In genomic region chr5:149679876-149680809, GRCh38 we compare ENCODE assay signal across 10 cellular contexts. TPM values are rescaled to one million over a fixed set of nuclear protein-coding genes. Genes with fewer than 3 reads are reported as not detected.
A peak's percentile ranks its signal among the peaks of the same experiment; 100 is the strongest.
DNase-seq lines count a peak whose midpoint lies in the region; ATAC-seq, FAIRE-seq and TF ChIP-seq lines count a peak whose summit lies in the region.
"Had no signal": no experiment of that assay in that cellular context is flagged by ENCODE, and none has a peak within 500 bp of the region (broad histone marks: within the 10 kb centered on the region; RNA-seq: fewer than 3 reads in every experiment).

No MANE protein-coding gene starts in this region.

- H3K9ac ChIP-seq in OCI-LY3 (ENCODE audit: low read length), result peak overlapping the region; percentile 28; the same call in 1 of the 2 replicates
- H3K9ac ChIP-seq: KMS-11 had no signal

- peak overlapping the region; percentile 67 for H3K4me2 ChIP-seq in OCI-LY3 (ENCODE audit: low read length)
- H3K4me2 ChIP-seq: KMS-11 had no signal

- H4K20me1 ChIP-seq in OCI-LY3 (ENCODE audit: insufficient read depth, low read length), result no peaks in the 10 kb centered on the region

- DNase-seq in spleen, result no peak
- DNase-seq in HTR-8/SVneo (ENCODE audit: insufficient read length, low spot score), result no peak
- DNase-seq in NK-92 (lab: John Stamatoyannopoulos, UW; ENCODE audit: unreplicated experiment), result no peak
- no peak for DNase-seq in iPS-NIHi7 (ENCODE audit: extremely low spot score)

- intact Hi-C loops in spleen (cut with DNase I; ENCODE audit: low total_unique reads), result no loop called here

- H3K4me1 ChIP-seq in OCI-LY3 (ENCODE audit: low read length) (peaks cover 37% of the 10 kb centered on the region), spleen (peaks cover 9 to 81% (median 30%) of the 10 kb centered on the region in 6 donors)
- H3K4me1 ChIP-seq: tibial artery had no signal

- no peaks in the 10 kb centered on the region for H3K9me3 ChIP-seq in OCI-LY3 (ENCODE audit: insufficient read depth, low read length)
- no peaks in the 10 kb centered on the region for H3K9me3 ChIP-seq in spleen
- H3K9me3 ChIP-seq: tibial artery had no signal

- no peaks in the 10 kb centered on the region; the same call in 1 of the 2 replicates for H3K27me3 ChIP-seq in OCI-LY3 (ENCODE audit: low read depth, low read length)
- no peaks in the 10 kb centered on the region for H3K27me3 ChIP-seq in spleen (replicated peaks in 1 of 7)

- ATAC-seq in GM19324 (IDR thresholded peaks at IDR 0.05; ENCODE audit: low FRiP score, unreplicated experiment), result peak; percentile 28
- ATAC-seq in HG02943 (IDR thresholded peaks at IDR 0.05; ENCODE audit: low read depth, unreplicated experiment), result peak; percentile 50

- H3K4me3 ChIP-seq in OCI-LY3 (ENCODE audit: low read length) (peak overlapping the region; percentile 13), spleen (peak overlapping the region in 1 of 8 donors; percentile 17)
- H3K4me3 ChIP-seq: tibial artery had no signal

- no peak overlapping the region for H2AFZ ChIP-seq in OCI-LY3 (ENCODE audit: low read depth, low read length)

- H3K79me2 ChIP-seq in OCI-LY3 (ENCODE audit: low read length), result no peaks in the 10 kb centered on the region

- 53 to 77% (median 63%) methylated on average over 7 of the region's 7 CpGs for WGBS in spleen, 5 donors

- TF ChIP-seq CTCF in OCI-LY3 (IDR thresholded peaks at IDR 0.05; ENCODE audit: low read depth, low read length) (no peak), spleen (IDR thresholded peaks at IDR 0.05 in 8 of 11, conservative IDR thresholded peaks at IDR 0.05 in 3 of 11) (no peak)

- H3K27ac ChIP-seq in OCI-LY3 (ENCODE audit: low read length) (peak overlapping the region; percentile 68), spleen (peak overlapping the region in 6 of 8 donors; percentile 44 to 80 (median 66))
- H3K27ac ChIP-seq: KMS-11, tibial artery had no signal

- no peak for FAIRE-seq in HTR-8/SVneo (lab: Jason Lieb, UNC)
- FAIRE-seq: keratinocyte had no signal

- no peak for TF ChIP-seq POLR2A in spleen (IDR thresholded peaks at IDR 0.05)

- H3K36me3 ChIP-seq in OCI-LY3 (replicated peaks; ENCODE audit: low read depth, low read length) (no peaks in the 10 kb centered on the region), spleen (no peaks in the 10 kb centered on the region)
- H3K36me3 ChIP-seq: tibial artery had no signal

RNA-seq across cellular contexts. Expression of gene PPARGC1B, which starts 50.0 kb away (rescaled TPM):
- total RNA-seq in spleen, result 1 to 10 TPM; 4.4 to 9.1 (median 7.1) TPM
- polyA plus RNA-seq in spleen, result 1 to 10 TPM in 1 of 3 donors, under 1 TPM in 2; 0.61 to 1.7 (median 0.76) TPM
